Comparison of ENCODE assay signal across 8 cellular contexts in genomic region chr1:110875216-110875731, GRCh38. TPM values are rescaled to one million over a fixed set of nuclear protein-coding genes. Genes with fewer than 3 reads are reported as not detected.
DNase-seq lines count a peak whose midpoint lies in the region; ATAC-seq and TF ChIP-seq lines count a peak whose summit lies in the region.

No MANE protein-coding gene starts in this region.

- H3K36me3 ChIP-seq in heart left ventricle, result no peaks in the 10 kb centered on the region
- no peaks in the 10 kb centered on the region for H3K36me3 ChIP-seq in transverse colon
- no peaks in the 10 kb centered on the region for H3K36me3 ChIP-seq in prostate gland

- WGBS in heart left ventricle, 4 donors, result 53 to 67% (median 64%) methylated on average over 3 of the region's 3 CpGs
- 39% methylated on average over 3 of the region's 3 CpGs; no CpG with 5 or more reads in 1 of the 2 donors for WGBS in transverse colon (ENCODE audit: low coverage in 1 of 2), 2 donors
- WGBS in prostate gland, result 67% methylated on average over 3 of the region's 3 CpGs

- H3K4me1 ChIP-seq in heart left ventricle, result peaks cover 0 to 62% (median 0%) of the 10 kb centered on the region in 12 donors
- H3K4me1 ChIP-seq in transverse colon, result no peaks in the 10 kb centered on the region
- H3K4me1 ChIP-seq in prostate gland (replicated peaks), result no peaks in the 10 kb centered on the region

- ATAC-seq in HG03175 (IDR thresholded peaks at IDR 0.05; ENCODE audit: unreplicated experiment) (peak; percentile 40), heart left ventricle (peak; percentile 54 to 85 (median 66))
- peak; percentile 79 to 81 for ATAC-seq in activated CD4-positive, CD25-positive, alpha-beta regulatory T cell treated with anti-CD3 and anti-CD28 coated beads, Interleukin-2, amount 50 U/mL, for 24 hours

- peak; percentile 78 for DNase-seq in activated CD8-positive, alpha-beta memory T cell treated with anti-CD3 and anti-CD28 coated beads for 24 hours
- DNase-seq in activated CD8-positive, alpha-beta memory T cell treated with anti-CD3 and anti-CD28 coated beads, Interleukin-2, amount 50 U/mL, for 4 hours, result no peak
- no peak for DNase-seq in heart left ventricle
- peak; percentile 57 for DNase-seq in transverse colon
- no peak for DNase-seq in prostate gland (ENCODE audit: low spot score)
- no peak for DNase-seq in posterior vena cava (ENCODE audit: low spot score)

- TF ChIP-seq CTCF in heart left ventricle (IDR thresholded peaks at IDR 0.05) (no peak), transverse colon (IDR thresholded peaks at IDR 0.05) (no peak), prostate gland (IDR thresholded peaks at IDR 0.05) (no peak)

- peak overlapping the region in 9 of 12 donors; percentile 7 to 72 (median 36) for H3K4me3 ChIP-seq in heart left ventricle
- H3K4me3 ChIP-seq in transverse colon, result peak overlapping the region in 2 of 4 donors; percentile 14 to 50
- no peak overlapping the region for H3K4me3 ChIP-seq in prostate gland

- TF ChIP-seq EP300 in transverse colon (IDR thresholded peaks at IDR 0.05; ENCODE audit: low read depth), result no peak

- in situ Hi-C loops in transverse colon (cut with MboI; ENCODE audit: low pct_ligation_motif_present in 1 of 4, low pct_unique_long_range_greater_than_20kb in 1 of 4, low sequenced_read_pairs in 3 of 4), result no loop called here

- H3K27me3 ChIP-seq in heart left ventricle (no peaks in the 10 kb centered on the region), transverse colon (no peaks in the 10 kb centered on the region), prostate gland (replicated peaks; ENCODE audit: insufficient read depth) (no peaks in the 10 kb centered on the region)

- no peak for TF ChIP-seq POLR2A in heart left ventricle (IDR thresholded peaks at IDR 0.05)
- peak; percentile 70 for TF ChIP-seq POLR2A in transverse colon (IDR thresholded peaks at IDR 0.05)
- no peak for TF ChIP-seq POLR2A in prostate gland (IDR thresholded peaks at IDR 0.05)

- H3K27ac ChIP-seq in heart left ventricle (peak overlapping the region in 4 of 12 donors; percentile 1 to 95 (median 16)), transverse colon (peak overlapping the region; percentile 65 to 82 (median 78)), prostate gland (no peak overlapping the region)

- H3K9me3 ChIP-seq in heart left ventricle (no peaks in the 10 kb centered on the region), transverse colon (no peaks in the 10 kb centered on the region), prostate gland (no peaks in the 10 kb centered on the region)

- intact Hi-C loops in heart left ventricle (cut with DNase I) (no loop called here), transverse colon (cut with DNase I; ENCODE audit: low total_unique reads) (no loop called here), prostate gland (cut with DNase I) (no loop called here), posterior vena cava (cut with DNase I) (no loop called here)

RNA-seq across cellular contexts. Expression of gene CD53, which starts 2.3 kb away (rescaled TPM):
- total RNA-seq in heart left ventricle (100 to 1,000 TPM in 1 of 9 donors, 10 to 100 TPM in 2, 1 to 10 TPM in 6; 4.4 to 101 (median 8.0) TPM), transverse colon (10 to 100 TPM in 3 of 4 donors, not detected in 1; 18.6 to 71.6 (median 25.4) TPM), prostate gland (10 to 100 TPM in 1 of 2 donors, 1 to 10 TPM in 1; 5.7 to 12.2 TPM), posterior vena cava (10 to 100 TPM; 30.2 to 59.2 TPM)
- 10 to 100 TPM in 1 of 2 donors, 1 to 10 TPM in 1; 3.7 to 12.1 TPM for polyA plus RNA-seq in heart left ventricle

Comparison
In these comparisons a context has a peak if more than half of its experiments do, and no peak if none do; other contexts are left out.
1. DNase-seq: peak in activated CD8-positive, alpha-beta memory T cell treated with anti-CD3 and anti-CD28 coated beads for 24 hours (single experiment) and transverse colon (single experiment); none in activated CD8-positive, alpha-beta memory T cell treated with anti-CD3 and anti-CD28 coated beads, Interleukin-2, amount 50 U/mL, for 4 hours (single experiment), heart left ventricle (0 of 5), prostate gland (single experiment) and posterior vena cava (single experiment).
2. H3K27ac ChIP-seq: peak in transverse colon (4 of 4); none in prostate gland (0 of 2).
3. H3K4me3 ChIP-seq: peak in heart left ventricle (9 of 12); none in prostate gland (0 of 2).
4. Peak in every context shown above with its lines, with median percentiles within 50 percentile points of each other: ATAC-seq.